In the genomic region with DNA sequence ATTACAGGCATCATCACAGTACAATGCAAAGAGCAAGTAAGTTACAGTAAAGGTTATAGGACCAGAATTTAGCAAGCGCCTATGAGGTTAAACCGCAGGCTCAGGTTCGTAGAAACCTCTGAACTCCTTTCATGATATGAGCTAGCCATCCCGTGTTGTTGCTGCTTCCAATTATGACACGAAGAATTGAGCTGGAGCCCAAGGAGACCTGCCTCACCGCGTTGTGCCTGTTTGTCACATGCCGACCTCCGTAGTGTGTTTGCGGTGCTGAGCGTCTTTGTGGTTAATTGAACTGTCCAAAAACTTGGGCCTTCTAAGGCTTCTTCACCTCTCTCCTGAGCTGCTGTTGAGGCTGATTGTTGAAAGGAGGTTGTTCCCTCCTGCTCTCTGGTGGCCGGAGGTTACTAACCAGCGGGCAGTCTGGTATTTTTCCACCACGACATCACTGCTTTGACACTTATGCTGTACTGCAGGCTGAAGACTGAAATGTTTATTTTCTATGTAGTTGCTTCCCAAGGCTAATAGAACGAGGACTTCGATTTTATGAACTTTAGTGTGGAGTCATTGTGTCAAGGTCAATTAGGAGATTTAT, we compare ENCODE assay signal across 9 cellular contexts.
DNase-seq lines count a peak whose midpoint lies in the region; ATAC-seq and TF ChIP-seq lines count a peak whose summit lies in the region.
"Had no signal": no experiment of that assay in that cellular context is flagged by ENCODE, and none has a peak within 500 bp of the region (broad histone marks: within the 10 kb centered on the region; RNA-seq: fewer than 3 reads in every experiment).

No MANE protein-coding gene starts in this region.

- no peaks in the 10 kb centered on the region for H3K27me3 ChIP-seq in GM23338 (ENCODE audit: insufficient read depth)
- no peaks in the 10 kb centered on the region for H3K27me3 ChIP-seq in gastrocnemius medialis

- no peaks in the 10 kb centered on the region for H3K9me2 ChIP-seq in GM23338 (ENCODE audit: insufficient read depth)

- H3K4me1 ChIP-seq in GM23338 (ENCODE audit: insufficient read depth) (no peaks in the 10 kb centered on the region), gastrocnemius medialis (peaks cover 32 to 38% of the 10 kb centered on the region in 2 donors)

- intact Hi-C loops in gastrocnemius medialis (cut with DNase I; ENCODE audit: low total_unique reads): loop anchor here (2.0 to 5.0 kb wide), 3 partner anchors 38 to 122 kb away; no protein-coding TSS in a partner anchor

- peaks cover 6% of the 10 kb centered on the region for H3K27me3 Mint-ChIP-seq in GM23338 (ENCODE audit: insufficient read depth, low read depth, poor library complexity)

- in situ Hi-C loops in gastrocnemius medialis (cut with MboI; ENCODE audit: low sequenced_read_pairs in 4 of 4): no loop called here

- peaks cover 3% of the 10 kb centered on the region; the same call in 2 of the 3 replicates for H3K4me1 Mint-ChIP-seq in GM23338

- TF ChIP-seq CTCF in GM23338 (conservative IDR thresholded peaks at IDR 0.05; ENCODE audit: low read depth in 2 of 2) (peak in 1 of 2 experiments; percentile 27; a peak in 2 of 4 replicates), gastrocnemius medialis (IDR thresholded peaks at IDR 0.05 in 4 of 5, conservative IDR thresholded peaks at IDR 0.05 in 1 of 5) (peak; percentile 41 to 50 (median 47))

- TF ChIP-seq POLR2A in gastrocnemius medialis (IDR thresholded peaks at IDR 0.05): no peak

- H3K79me2 ChIP-seq in GM23338 (replicated peaks; ENCODE audit: insufficient read depth): no peaks in the 10 kb centered on the region

- ATAC-seq in GM23338 (peak; percentile 62), SK-N-SH treated with all-trans-retinoic acid at 6 μM for 48 hours (peak; percentile 86), gastrocnemius medialis (peak; percentile 80 to 93), GM21381 (IDR thresholded peaks at IDR 0.05; ENCODE audit: unreplicated experiment) (no peak), HG02870 (IDR thresholded peaks at IDR 0.05; ENCODE audit: unreplicated experiment) (no peak)
- ATAC-seq in stimulated activated naive CD8-positive, alpha-beta T cell treated with anti-CD3 and anti-CD28 coated beads, Interleukin-15, Interleukin-2, amounts not matched to agents 100 U/mL and 50 U/mL, for 24 hours: no peak

- no peaks in the 10 kb centered on the region for H4K20me1 ChIP-seq in GM23338 (replicated peaks; ENCODE audit: insufficient read depth)

- no peaks in the 10 kb centered on the region for H3K9me3 ChIP-seq in gastrocnemius medialis

- H3K9me3 Mint-ChIP-seq in GM23338: no peaks in the 10 kb centered on the region

- H3K36me3 ChIP-seq in GM23338 (ENCODE audit: insufficient read depth): peaks cover 33% of the 10 kb centered on the region
- H3K36me3 ChIP-seq in gastrocnemius medialis: peaks cover 2 to 90% of the 10 kb centered on the region in 2 donors

- peaks cover 46% of the 10 kb centered on the region for H3K36me3 Mint-ChIP-seq in GM23338 (ENCODE audit: low read depth)

- H3F3A ChIP-seq in GM23338 (replicated peaks; ENCODE audit: low read depth): no peaks in the 10 kb centered on the region

- no peak overlapping the region for H3K4me2 ChIP-seq in GM23338

- peak overlapping the region; percentile 17; the same call in 1 of the 2 replicates for H3K27ac Mint-ChIP-seq in GM23338

- H3K4me3 ChIP-seq in GM23338 (no peak overlapping the region), gastrocnemius medialis (no peak overlapping the region)

- DNase-seq in GM23338 (ENCODE audit: low spot score) (peak; percentile 22), glomerular visceral epithelial cell (ENCODE audit: extremely low spot score) (peak; percentile 57), gastrocnemius medialis (peak; percentile 68 to 77), OCI-M1 (lab: John Stamatoyannopoulos, UW) (no peak)
- DNase-seq in stimulated activated naive CD8-positive, alpha-beta T cell treated with anti-CD3 and anti-CD28 coated beads, Interleukin-15, Interleukin-2, amounts not matched to agents 100 U/mL and 50 U/mL, for 24 hours: no peak
- DNase-seq: effector CD4-positive, alpha-beta T cell had no signal

- H3K4me3 Mint-ChIP-seq in GM23338: no peak overlapping the region

- H2AFZ ChIP-seq in GM23338: no peak overlapping the region

- H3K27ac ChIP-seq in GM23338 (ENCODE audit: low read depth) (no peak overlapping the region), gastrocnemius medialis (peak overlapping the region; percentile 73 to 86 (median 80))

TF ChIP-seq in GM23338, 12 proteins besides CTCF, POLR2A, EP300 and RAD21 (continues in another document):
- TF ChIP-seq CREB1 (CRISPR knock-in tag; IDR thresholded peaks at IDR 0.05; ENCODE audit: low read depth): no peak

TF ChIP-seq in SK-N-SH treated with all-trans-retinoic acid at 6 μM for 48 hours, 23 proteins besides CTCF, POLR2A, EP300 and RAD21:
- TF ChIP-seq ZFP3 (CRISPR knock-in tag; IDR thresholded peaks at IDR 0.05) (no peak), CSDC2 (CRISPR knock-in tag; IDR thresholded peaks at IDR 0.05) (no peak), ISL1 (CRISPR knock-in tag; IDR thresholded peaks at IDR 0.05) (no peak), ZNF8 (CRISPR knock-in tag; IDR thresholded peaks at IDR 0.05) (no peak), PPARA (CRISPR knock-in tag; IDR thresholded peaks at IDR 0.05; ENCODE audit: borderline replicate concordance) (no peak), ESRRG (CRISPR knock-in tag; IDR thresholded peaks at IDR 0.05) (no peak), ZC3H10 (CRISPR knock-in tag; IDR thresholded peaks at IDR 0.05) (no peak), ZNF565 (CRISPR knock-in tag; conservative IDR thresholded peaks at IDR 0.05; ENCODE audit: low read depth) (no peak), SNAI2 (CRISPR knock-in tag; IDR thresholded peaks at IDR 0.05) (no peak), POU6F1 (CRISPR knock-in tag; IDR thresholded peaks at IDR 0.05; ENCODE audit: borderline replicate concordance, low read depth) (no peak), ZNF70 (CRISPR knock-in tag; IDR thresholded peaks at IDR 0.05) (no peak)
- TF ChIP-seq, protein P1, sequence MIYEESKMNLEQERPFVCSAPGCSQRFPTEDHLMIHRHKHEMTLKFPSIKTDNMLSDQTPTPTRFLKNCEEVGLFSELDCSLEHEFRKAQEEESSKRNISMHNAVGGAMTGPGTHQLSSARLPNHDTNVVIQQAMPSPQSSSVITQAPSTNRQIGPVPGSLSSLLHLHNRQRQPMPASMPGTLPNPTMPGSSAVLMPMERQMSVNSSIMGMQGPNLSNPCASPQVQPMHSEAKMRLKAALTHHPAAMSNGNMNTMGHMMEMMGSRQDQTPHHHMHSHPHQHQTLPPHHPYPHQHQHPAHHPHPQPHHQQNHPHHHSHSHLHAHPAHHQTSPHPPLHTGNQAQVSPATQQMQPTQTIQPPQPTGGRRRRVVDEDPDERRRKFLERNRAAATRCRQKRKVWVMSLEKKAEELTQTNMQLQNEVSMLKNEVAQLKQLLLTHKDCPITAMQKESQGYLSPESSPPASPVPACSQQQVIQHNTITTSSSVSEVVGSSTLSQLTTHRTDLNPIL (CRISPR knock-in tag; IDR thresholded peaks at IDR 0.05; ENCODE audit: low read depth): no peak
- TF ChIP-seq, protein P2, sequence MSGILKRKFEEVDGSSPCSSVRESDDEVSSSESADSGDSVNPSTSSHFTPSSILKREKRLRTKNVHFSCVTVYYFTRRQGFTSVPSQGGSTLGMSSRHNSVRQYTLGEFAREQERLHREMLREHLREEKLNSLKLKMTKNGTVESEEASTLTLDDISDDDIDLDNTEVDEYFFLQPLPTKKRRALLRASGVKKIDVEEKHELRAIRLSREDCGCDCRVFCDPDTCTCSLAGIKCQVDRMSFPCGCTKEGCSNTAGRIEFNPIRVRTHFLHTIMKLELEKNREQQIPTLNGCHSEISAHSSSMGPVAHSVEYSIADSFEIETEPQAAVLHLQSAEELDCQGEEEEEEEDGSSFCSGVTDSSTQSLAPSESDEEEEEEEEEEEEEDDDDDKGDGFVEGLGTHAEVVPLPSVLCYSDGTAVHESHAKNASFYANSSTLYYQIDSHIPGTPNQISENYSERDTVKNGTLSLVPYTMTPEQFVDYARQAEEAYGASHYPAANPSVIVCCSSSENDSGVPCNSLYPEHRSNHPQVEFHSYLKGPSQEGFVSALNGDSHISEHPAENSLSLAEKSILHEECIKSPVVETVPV (CRISPR knock-in tag; IDR thresholded peaks at IDR 0.05): no peak

Comparison
In these comparisons a context has a peak if more than half of its experiments do, and no peak if none do; other contexts are left out.
1. ATAC-seq: peak in GM23338 (single experiment), SK-N-SH treated with all-trans-retinoic acid at 6 μM for 48 hours (single experiment) and gastrocnemius medialis (2 of 2); none in stimulated activated naive CD8-positive, alpha-beta T cell treated with anti-CD3 and anti-CD28 coated beads, Interleukin-15, Interleukin-2, amounts not matched to agents 100 U/mL and 50 U/mL, for 24 hours (single experiment), GM21381 (single experiment) and HG02870 (single experiment).
2. DNase-seq: peak in GM23338 (single experiment), glomerular visceral epithelial cell (single experiment) and gastrocnemius medialis (2 of 2); none in stimulated activated naive CD8-positive, alpha-beta T cell treated with anti-CD3 and anti-CD28 coated beads, Interleukin-15, Interleukin-2, amounts not matched to agents 100 U/mL and 50 U/mL, for 24 hours (single experiment) and OCI-M1 (single experiment).